In genomic region chr17:40502716-40503115, GRCh38 we compare ENCODE assay signal across 30 cellular contexts. TPM values are rescaled to one million over a fixed set of nuclear protein-coding genes. Genes with fewer than 3 reads are reported as not detected.
"Had no signal": no experiment of that assay in that cellular context is flagged by ENCODE, and none has a peak within 500 bp of the region (broad histone marks: within the 10 kb centered on the region; RNA-seq: fewer than 3 reads in every experiment).

No MANE protein-coding gene starts in this region.

- DNase-seq: activated B cell treated with CpG ODN at 0.5 μM for 24 hours; activated CD4-positive, alpha-beta T cell treated with anti-CD3 and anti-CD28 coated beads for 4 hours; activated CD4-positive, alpha-beta T cell treated with anti-CD3 and anti-CD28 coated beads, Interleukin-2, amount 50 U/mL, for 4 hours; activated effector memory CD4-positive, alpha-beta T cell treated with Interleukin-2 at 50 U/mL for 16 hours; activated naive CD4-positive, alpha-beta T cell treated with Interleukin-2 at 50 U/mL for 16 hours; activated T-cell treated with anti-CD3 and anti-CD28 coated beads for 4 hours; activated T-cell treated with anti-CD3 and anti-CD28 coated beads, Interleukin-2, amount 50 U/mL, for 72 hours; cortex of kidney; effector memory CD8-positive, alpha-beta T cell; hypothalamus; immature natural killer cell; kidney; mammary epithelial cell; naive B cell; nephron progenitor cell; stimulated activated CD4-positive, alpha-beta T cell treated with anti-CD3 and anti-CD28 coated beads, Interleukin-4, amount 100 ng/mL, for 1 hour; stimulated activated naive CD8-positive, alpha-beta T cell treated with anti-CD3 and anti-CD28 coated beads, Interleukin-15, amount 100 ng/mL, for 72 hours; substantia nigra; T-helper 17 cell; T1000 had no signal

- H3K4me1 ChIP-seq: prostate gland had no signal

- ATAC-seq: activated T-cell treated with anti-CD3 and anti-CD28 coated beads, Interleukin-2, amount 50 U/mL, for 72 hours; effector memory CD8-positive, alpha-beta T cell; left colon; stimulated activated naive CD8-positive, alpha-beta T cell treated with anti-CD3 and anti-CD28 coated beads, Interleukin-15, amount 100 ng/mL, for 72 hours; T-helper 17 cell had no signal

- H3K27me3 ChIP-seq: ascending aorta, cardiac muscle cell, ovary, right atrium auricular region had no signal

- H3K36me3 ChIP-seq: ascending aorta, cardiac muscle cell, ovary, prostate gland, right atrium auricular region had no signal

- H3K4me3 ChIP-seq: ascending aorta, cardiac muscle cell, ovary, prostate gland, right atrium auricular region had no signal

- FAIRE-seq: endothelial cell of umbilical vein, kidney had no signal

- H3K27ac ChIP-seq: ascending aorta, cardiac muscle cell, ovary, right atrium auricular region had no signal

- H3K9me3 ChIP-seq: ascending aorta, ovary, prostate gland, right atrium auricular region had no signal

RNA-seq across cellular contexts. Expression of gene TNS4, which starts 1.3 kb away (rescaled TPM):
- total RNA-seq: ascending aorta, cardiac muscle cell, cerebellum, endothelial cell of umbilical vein, fibroblast of villous mesenchyme, right atrium auricular region had no signal
- polyA plus RNA-seq: cardiac muscle cell, endothelial cell of umbilical vein, liver had no signal
